17 cellular contexts compared by ENCODE assay signal in the genomic region with DNA sequence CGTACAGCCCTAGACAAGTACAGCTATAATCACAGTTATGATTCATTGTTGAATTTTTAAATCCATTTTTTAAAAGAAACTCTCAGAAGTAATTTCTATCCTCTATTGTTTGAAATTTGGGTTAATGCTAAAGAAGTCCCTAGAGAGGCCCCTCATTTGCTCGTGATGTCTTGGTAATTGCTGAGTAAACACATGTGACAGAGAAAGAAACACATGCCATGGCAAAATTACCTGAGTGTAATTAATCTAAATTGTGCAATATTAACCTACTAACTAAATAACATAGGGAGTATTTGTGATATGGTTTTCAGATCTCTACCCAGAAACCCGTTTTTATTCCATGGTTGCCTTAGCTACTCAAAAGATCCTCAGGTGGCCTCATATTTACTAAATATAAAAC. TPM values are rescaled to one million over a fixed set of nuclear protein-coding genes. Genes with fewer than 3 reads are reported as not detected.
A peak's percentile ranks its signal among the peaks of the same experiment; 100 is the strongest.
DNase-seq lines count a peak whose midpoint lies in the region; ATAC-seq and TF ChIP-seq lines count a peak whose summit lies in the region.
"Had no signal": no experiment of that assay in that cellular context is flagged by ENCODE, and none has a peak within 500 bp of the region (broad histone marks: within the 10 kb centered on the region; RNA-seq: fewer than 3 reads in every experiment).

No MANE protein-coding gene starts in this region.

- POLR2A ChIA-PET in activated naive CD8-positive, alpha-beta T cell treated with anti-CD3 and anti-CD28 coated beads, Interleukin-2, amount 10 ng/mL, durations not matched to agents 7 days and 5 days (lab: Charles Lee) = interaction anchor here (1.0 kb wide), 1 partner anchor 109 kb away, joined by 3 read pairs; no protein-coding TSS in a partner anchor
- POLR2A ChIA-PET in activated CD4-positive, alpha-beta memory T cell treated with anti-CD3 and anti-CD28 coated beads for 36 hours (lab: Charles Lee) = no interaction called here

- CTCF ChIA-PET in activated CD4-positive, alpha-beta memory T cell treated with anti-CD3 and anti-CD28 coated beads for 36 hours (lab: Charles Lee) = interaction anchor here (0.6 to 1.8 kb wide), 19 partner anchors 8 to 348 kb away, joined by 3 to 18 read pairs (median 3); a partner anchor contains a TSS

- DNase-seq in activated naive CD8-positive, alpha-beta T cell treated with anti-CD3 and anti-CD28 coated beads, Interleukin-2, amount 10 ng/mL, durations not matched to agents 7 days and 5 days = no peak
- DNase-seq in activated naive CD8-positive, alpha-beta T cell treated with anti-CD3 and anti-CD28 coated beads, Interleukin-2, amount 50 U/mL, for 24 hours = no peak
- DNase-seq in NCI-H146 (lab: John Stamatoyannopoulos, UW) = peak; percentile 53
- DNase-seq in activated CD4-positive, alpha-beta memory T cell treated with anti-CD3 and anti-CD28 coated beads for 36 hours = no peak
- no peak for DNase-seq in transverse colon
- no peak for DNase-seq in NCI-H2107 treated with DMSO at 0.1 percent for 48 hours (lab: John Stamatoyannopoulos, UW; ENCODE audit: unreplicated experiment)
- no peak for DNase-seq in germinal center (ENCODE audit: low spot score)
- DNase-seq: activated gamma-delta T cell, amniotic stem cell, kidney had no signal

- H3K9me3 ChIP-seq in transverse colon = no peaks in the 10 kb centered on the region
- H3K9me3 ChIP-seq: neutrophil, tibial nerve had no signal

- no peaks in the 10 kb centered on the region for H3K36me3 ChIP-seq in transverse colon
- H3K36me3 ChIP-seq: cardiac muscle cell, neutrophil, tibial nerve had no signal

- no peak for TF ChIP-seq POLR2A in transverse colon (IDR thresholded peaks at IDR 0.05)

- in situ Hi-C loops in transverse colon (cut with MboI; ENCODE audit: low pct_ligation_motif_present in 1 of 4, low pct_unique_long_range_greater_than_20kb in 1 of 4, low sequenced_read_pairs in 3 of 4) = no loop called here

- H3K27ac Mint-ChIP-seq in activated naive CD8-positive, alpha-beta T cell treated with anti-CD3 and anti-CD28 coated beads, Interleukin-2, amount 10 ng/mL, durations not matched to agents 7 days and 5 days = peak overlapping the region; percentile 75
- no peak overlapping the region for H3K27ac Mint-ChIP-seq in activated naive CD8-positive, alpha-beta T cell treated with anti-CD3 and anti-CD28 coated beads, Interleukin-2, amount 50 U/mL, for 24 hours
- peak overlapping the region; percentile 60 for H3K27ac Mint-ChIP-seq in activated CD4-positive, alpha-beta memory T cell treated with anti-CD3 and anti-CD28 coated beads for 36 hours
- H3K27ac Mint-ChIP-seq: stimulated activated naive CD8-positive, alpha-beta T cell treated with anti-CD3 and anti-CD28 coated beads, Interleukin-15, Interleukin-2, amounts not matched to agents 100 ng/mL and 50 ng/mL, for 24 hours had no signal

- H3K36me3 Mint-ChIP-seq in activated naive CD8-positive, alpha-beta T cell treated with anti-CD3 and anti-CD28 coated beads, Interleukin-2, amount 10 ng/mL, durations not matched to agents 7 days and 5 days = peaks cover 4% of the 10 kb centered on the region
- no peaks in the 10 kb centered on the region for H3K36me3 Mint-ChIP-seq in activated naive CD8-positive, alpha-beta T cell treated with anti-CD3 and anti-CD28 coated beads, Interleukin-2, amount 50 U/mL, for 24 hours (ENCODE audit: low read depth)
- no peaks in the 10 kb centered on the region for H3K36me3 Mint-ChIP-seq in activated CD4-positive, alpha-beta memory T cell treated with anti-CD3 and anti-CD28 coated beads for 36 hours

- no peak for TF ChIP-seq EP300 in transverse colon (IDR thresholded peaks at IDR 0.05; ENCODE audit: low read depth)

- no peak for TF ChIP-seq CTCF in transverse colon (IDR thresholded peaks at IDR 0.05)

- H3K27ac ChIP-seq in transverse colon = peak overlapping the region; percentile 54 to 69 (median 64)
- H3K27ac ChIP-seq: cardiac muscle cell, epithelial cell of prostate, neutrophil, tibial nerve had no signal

- H3K4me1 ChIP-seq in transverse colon = peaks cover 17 to 50% (median 27%) of the 10 kb centered on the region in 4 donors

- peaks cover 20% of the 10 kb centered on the region for H3K4me1 Mint-ChIP-seq in activated naive CD8-positive, alpha-beta T cell treated with anti-CD3 and anti-CD28 coated beads, Interleukin-2, amount 10 ng/mL, durations not matched to agents 7 days and 5 days
- peaks cover 21% of the 10 kb centered on the region for H3K4me1 Mint-ChIP-seq in activated naive CD8-positive, alpha-beta T cell treated with anti-CD3 and anti-CD28 coated beads, Interleukin-2, amount 50 U/mL, for 24 hours
- H3K4me1 Mint-ChIP-seq in activated CD4-positive, alpha-beta memory T cell treated with anti-CD3 and anti-CD28 coated beads for 36 hours (ENCODE audit: low read depth) = peaks cover 26% of the 10 kb centered on the region

- ATAC-seq in activated naive CD8-positive, alpha-beta T cell treated with anti-CD3 and anti-CD28 coated beads, Interleukin-2, amount 10 ng/mL, durations not matched to agents 7 days and 5 days (ENCODE audit: low read depth) = no peak
- no peak for ATAC-seq in activated naive CD8-positive, alpha-beta T cell treated with anti-CD3 and anti-CD28 coated beads, Interleukin-2, amount 50 U/mL, for 24 hours
- ATAC-seq in GM21381 (IDR thresholded peaks at IDR 0.05; ENCODE audit: unreplicated experiment) = no peak

- 60 to 67% methylated on average over 3 of the region's 3 CpGs for WGBS in transverse colon (ENCODE audit: low coverage in 1 of 2), 2 donors

- peaks cover 9% of the 10 kb centered on the region for H3K27me3 Mint-ChIP-seq in activated naive CD8-positive, alpha-beta T cell treated with anti-CD3 and anti-CD28 coated beads, Interleukin-2, amount 10 ng/mL, durations not matched to agents 7 days and 5 days
- no peaks in the 10 kb centered on the region for H3K27me3 Mint-ChIP-seq in activated naive CD8-positive, alpha-beta T cell treated with anti-CD3 and anti-CD28 coated beads, Interleukin-2, amount 50 U/mL, for 24 hours
- no peaks in the 10 kb centered on the region for H3K27me3 Mint-ChIP-seq in activated CD4-positive, alpha-beta memory T cell treated with anti-CD3 and anti-CD28 coated beads for 36 hours
- H3K27me3 Mint-ChIP-seq: stimulated activated naive CD8-positive, alpha-beta T cell treated with anti-CD3 and anti-CD28 coated beads, Interleukin-15, Interleukin-2, amounts not matched to agents 100 ng/mL and 50 ng/mL, for 24 hours had no signal

- H3K9me3 Mint-ChIP-seq in activated naive CD8-positive, alpha-beta T cell treated with anti-CD3 and anti-CD28 coated beads, Interleukin-2, amount 10 ng/mL, durations not matched to agents 7 days and 5 days = no peaks in the 10 kb centered on the region
- H3K9me3 Mint-ChIP-seq in activated naive CD8-positive, alpha-beta T cell treated with anti-CD3 and anti-CD28 coated beads, Interleukin-2, amount 50 U/mL, for 24 hours = no peaks in the 10 kb centered on the region
- no peaks in the 10 kb centered on the region for H3K9me3 Mint-ChIP-seq in activated CD4-positive, alpha-beta memory T cell treated with anti-CD3 and anti-CD28 coated beads for 36 hours
- H3K9me3 Mint-ChIP-seq: stimulated activated naive CD8-positive, alpha-beta T cell treated with anti-CD3 and anti-CD28 coated beads, Interleukin-15, Interleukin-2, amounts not matched to agents 100 ng/mL and 50 ng/mL, for 24 hours had no signal

- H3K4me3 ChIP-seq in transverse colon = no peak overlapping the region
- H3K4me3 ChIP-seq: cardiac muscle cell, skin epidermis, tibial nerve had no signal

- no peak overlapping the region for H3K4me3 Mint-ChIP-seq in activated naive CD8-positive, alpha-beta T cell treated with anti-CD3 and anti-CD28 coated beads, Interleukin-2, amount 10 ng/mL, durations not matched to agents 7 days and 5 days
- no peak overlapping the region for H3K4me3 Mint-ChIP-seq in activated naive CD8-positive, alpha-beta T cell treated with anti-CD3 and anti-CD28 coated beads, Interleukin-2, amount 50 U/mL, for 24 hours
- H3K4me3 Mint-ChIP-seq in activated CD4-positive, alpha-beta memory T cell treated with anti-CD3 and anti-CD28 coated beads for 36 hours = no peak overlapping the region
- H3K4me3 Mint-ChIP-seq: stimulated activated naive CD8-positive, alpha-beta T cell treated with anti-CD3 and anti-CD28 coated beads, Interleukin-15, Interleukin-2, amounts not matched to agents 100 ng/mL and 50 ng/mL, for 24 hours had no signal

- H3K27me3 ChIP-seq in transverse colon = no peaks in the 10 kb centered on the region
- H3K27me3 ChIP-seq: cardiac muscle cell, neutrophil, tibial nerve had no signal

- intact Hi-C loops in activated CD4-positive, alpha-beta memory T cell treated with anti-CD3 and anti-CD28 coated beads for 36 hours (cut with micrococcal nuclease) = loop anchor here (1.0 to 10.0 kb wide), 5 partner anchors 46 to 986 kb away; a partner anchor contains a TSS
- intact Hi-C loops in transverse colon (cut with DNase I; ENCODE audit: low total_unique reads) = no loop called here

RNA-seq across cellular contexts. Expression of a gene that starts 10.8 kb away (rescaled TPM):
- under 1 TPM; 0.67 to 0.79 TPM for total RNA-seq in activated naive CD8-positive, alpha-beta T cell treated with anti-CD3 and anti-CD28 coated beads, Interleukin-2, amount 10 ng/mL, durations not matched to agents 7 days and 5 days
- under 1 TPM; 0.36 to 0.48 TPM for total RNA-seq in activated CD4-positive, alpha-beta memory T cell treated with anti-CD3 and anti-CD28 coated beads for 36 hours
- total RNA-seq in transverse colon = 1 to 10 TPM; 1.1 to 3.2 (median 1.7) TPM
